In the genomic region with DNA sequence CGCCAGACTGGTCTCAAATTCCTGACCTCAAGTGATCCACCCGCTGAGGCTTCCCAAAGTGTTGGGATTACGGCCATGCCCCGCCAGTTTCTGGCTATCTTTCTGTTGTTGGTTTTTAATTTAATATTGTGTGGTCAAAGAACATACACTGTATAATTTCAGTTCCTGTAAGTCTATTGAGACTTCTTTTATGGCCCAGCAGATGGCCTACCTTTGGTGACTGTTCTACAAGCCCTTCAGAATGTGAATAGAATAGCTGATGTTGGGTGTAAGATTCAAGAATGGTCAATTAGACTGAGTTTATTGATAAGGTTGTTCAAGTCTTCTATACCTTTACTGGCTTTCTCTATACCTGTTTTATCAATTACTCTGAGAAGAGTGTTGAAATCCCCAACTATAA, we compare ENCODE assay signal across 22 cellular contexts. TPM values are rescaled to one million over a fixed set of nuclear protein-coding genes. Genes with fewer than 3 reads are reported as not detected.
"Had no signal": no experiment of that assay in that cellular context is flagged by ENCODE, and none has a peak within 500 bp of the region (broad histone marks: within the 10 kb centered on the region; RNA-seq: fewer than 3 reads in every experiment).

No MANE protein-coding gene starts in this region.

- H3K4me3 ChIP-seq: coronary artery, gastrocnemius medialis, left ventricle myocardium inferior, upper lobe of right lung had no signal

- H3K27ac ChIP-seq: brain microvascular endothelial cell, coronary artery, gastrocnemius medialis, left ventricle myocardium inferior, upper lobe of right lung had no signal

- H3K36me3 ChIP-seq: brain microvascular endothelial cell, gastrocnemius medialis, left ventricle myocardium inferior, upper lobe of right lung had no signal

- H3K4me1 ChIP-seq: gastrocnemius medialis, left ventricle myocardium inferior, upper lobe of right lung had no signal

- H3K4me3 Mint-ChIP-seq: activated CD8-positive, alpha-beta T cell treated with anti-CD3 and anti-CD28 coated beads, Interleukin-2, amount 10 ng/mL, durations not matched to agents 7 days and 5 days; activated naive CD4-positive, alpha-beta T cell treated with anti-CD3 and anti-CD28 coated beads, Interleukin-2, amount 10 ng/mL, durations not matched to agents 7 days and 5 days; activated T-cell treated with anti-CD3 and anti-CD28 coated beads, Interleukin-2, amount 50 U/mL, for 4 hours; nephron progenitor cell had no signal

- ATAC-seq: activated CD8-positive, alpha-beta T cell treated with anti-CD3 and anti-CD28 coated beads, Interleukin-2, amount 10 ng/mL, durations not matched to agents 7 days and 5 days; activated T-cell treated with anti-CD3 and anti-CD28 coated beads, Interleukin-2, amount 50 U/mL, for 4 hours; gastrocnemius medialis; upper lobe of right lung had no signal

- H3K27ac Mint-ChIP-seq: activated CD8-positive, alpha-beta T cell treated with anti-CD3 and anti-CD28 coated beads, Interleukin-2, amount 10 ng/mL, durations not matched to agents 7 days and 5 days; activated naive CD4-positive, alpha-beta T cell treated with anti-CD3 and anti-CD28 coated beads, Interleukin-2, amount 10 ng/mL, durations not matched to agents 7 days and 5 days; nephron progenitor cell; progenitor cell of endocrine pancreas had no signal

- H3K9me3 ChIP-seq: gastrocnemius medialis, left ventricle myocardium inferior, upper lobe of right lung had no signal

- H3K27me3 ChIP-seq: brain microvascular endothelial cell had no signal

- H3K9me3 Mint-ChIP-seq: activated naive CD4-positive, alpha-beta T cell treated with anti-CD3 and anti-CD28 coated beads, Interleukin-2, amount 10 ng/mL, durations not matched to agents 7 days and 5 days; activated T-cell treated with anti-CD3 and anti-CD28 coated beads, Interleukin-2, amount 50 U/mL, for 4 hours; nephron progenitor cell had no signal

- DNase-seq: activated CD4-positive, alpha-beta T cell treated with anti-CD3 and anti-CD28 coated beads for 48 hours; activated CD4-positive, CD25-positive, alpha-beta regulatory T cell; activated CD8-positive, alpha-beta T cell treated with anti-CD3 and anti-CD28 coated beads, Interleukin-2, amount 10 ng/mL, durations not matched to agents 7 days and 5 days; activated naive CD4-positive, alpha-beta T cell treated with anti-CD3 and anti-CD28 coated beads, Interleukin-2, amount 10 ng/mL, durations not matched to agents 7 days and 5 days; activated T-cell treated with anti-CD3 and anti-CD28 coated beads, Interleukin-2, amount 50 U/mL, for 4 hours; aorta; brain microvascular endothelial cell; central memory CD4-positive, alpha-beta T cell; gastrocnemius medialis; head of caudate nucleus; left ventricle myocardium inferior; mammary epithelial cell; midbrain; nephron progenitor cell; occipital lobe; stimulated activated CD4-positive, alpha-beta T cell treated with anti-CD3 and anti-CD28 coated beads, Interleukin-12 subunit alpha, Interleukin-12 subunit beta, amount 100 ng/mL, for 4 hours; stimulated activated CD4-positive, alpha-beta T cell treated with anti-CD3 and anti-CD28 coated beads, Interleukin-1b, Interleukin-23, amount 100 ng/mL, for 48 hours; stimulated activated CD8-positive, alpha-beta memory T cell treated with anti-CD3 and anti-CD28 coated beads, Interleukin-4, amount 100 ng/mL, for 48 hours; stimulated activated naive CD4-positive, alpha-beta T cell; upper lobe of right lung had no signal

- H3K36me3 Mint-ChIP-seq: activated naive CD4-positive, alpha-beta T cell treated with anti-CD3 and anti-CD28 coated beads, Interleukin-2, amount 10 ng/mL, durations not matched to agents 7 days and 5 days had no signal

RNA-seq across cellular contexts. Expression of a gene that starts 10.7 kb away (rescaled TPM):
- total RNA-seq: activated T-cell treated with anti-CD3 and anti-CD28 coated beads, Interleukin-2, amount 50 U/mL, for 4 hours; left ventricle myocardium inferior had no signal

RNA-seq across cellular contexts. Expression of a gene that starts 15.5 kb away (rescaled TPM):
- total RNA-seq: occipital lobe had no signal
